Comparison of ENCODE assay signal across 23 cellular contexts in genomic region chr9:98532574-98532973, GRCh38.
"Had no signal": no experiment of that assay in that cellular context is flagged by ENCODE, and none has a peak within 500 bp of the region (broad histone marks: within the 10 kb centered on the region; RNA-seq: fewer than 3 reads in every experiment).

No MANE protein-coding gene starts in this region.

- H2AFZ ChIP-seq: hepatocyte had no signal

- DNase-seq: effector CD8-positive, alpha-beta T cell; endodermal cell; esophagus squamous epithelium; foreskin fibroblast; gastrocnemius medialis; heart left ventricle; kidney; natural killer cell; occipital lobe; ovary; psoas muscle; right cardiac atrium; spleen; stimulated activated CD4-positive, alpha-beta T cell treated with anti-CD3 and anti-CD28 coated beads, Interleukin-4, amount 100 ng/mL, for 4 hours; stimulated activated naive CD8-positive, alpha-beta T cell treated with anti-CD3 and anti-CD28 coated beads, Interleukin-15, Interleukin-2, amounts not matched to agents 100 U/mL and 50 U/mL, for 24 hours; testis; tibial artery had no signal

- H3K79me2 ChIP-seq: hepatocyte had no signal

- FAIRE-seq: colon, kidney had no signal

- H3K27me3 ChIP-seq: gastrocnemius medialis, ovary, testis, tibial artery had no signal

- H3K9me3 ChIP-seq: esophagus squamous epithelium, gastrocnemius medialis, heart left ventricle, psoas muscle, spleen, testis, tibial artery had no signal

- H3K27ac ChIP-seq: esophagus squamous epithelium, gastrocnemius medialis, heart left ventricle, hepatocyte, ovary, psoas muscle, skin epidermis, spleen, testis, tibial artery had no signal

- H3K4me1 ChIP-seq: esophagus squamous epithelium, gastrocnemius medialis, heart left ventricle, psoas muscle, spleen, testis, tibial artery had no signal

- H3K4me3 ChIP-seq: esophagus squamous epithelium, gastrocnemius medialis, heart left ventricle, hepatocyte, lung, ovary, psoas muscle, skin epidermis, spleen, testis, tibial artery had no signal

- H3K4me2 ChIP-seq: hepatocyte had no signal

- ATAC-seq: gastrocnemius medialis; heart left ventricle; left lobe of liver; natural killer cell; psoas muscle; right cardiac atrium; stimulated activated memory B cell treated with anti-CD40 and anti-IgM and Interleukin-4, amounts not matched to agents 10 μg/mL and 1 μg/mL and 100 μg/mL, for 72 hours; stimulated activated naive CD8-positive, alpha-beta T cell treated with anti-CD3 and anti-CD28 coated beads, Interleukin-15, Interleukin-2, amounts not matched to agents 100 U/mL and 50 U/mL, for 24 hours had no signal

- H3K36me3 ChIP-seq: esophagus squamous epithelium, gastrocnemius medialis, heart left ventricle, ovary, spleen, tibial artery had no signal
